ENCODE assay signal across 8 cellular contexts in genomic region chr13:46288570-46289259, GRCh38.
DNase-seq lines count a peak whose midpoint lies in the region; ATAC-seq and TF ChIP-seq lines count a peak whose summit lies in the region.

No MANE protein-coding gene starts in this region.

- ATAC-seq in GM19467 (IDR thresholded peaks at IDR 0.05; ENCODE audit: unreplicated experiment), result no peak

- H3K4me3 ChIP-seq in HFF-Myc (replicated peaks; ENCODE audit: low read depth, low read length), result no peak overlapping the region

- peak; percentile 76 for TF ChIP-seq CTCF in HFF-Myc (IDR thresholded peaks at IDR 0.05; ENCODE audit: low read depth, low read length, missing control alignments)

- DNase-seq in SIG-M5 treated with dmso at 0.1 percent for 504 hours (lab: John Stamatoyannopoulos, UW; ENCODE audit: unreplicated experiment) (peak; percentile 81), SIG-M5 (lab: John Stamatoyannopoulos, UW) (no peak), HFF-Myc (ENCODE audit: extremely low read depth, low read depth) (no peak), NCI-H345 (lab: John Stamatoyannopoulos, UW) (peak; percentile 21), astrocyte of the hippocampus (ENCODE audit: low read depth, low spot score) (peak; percentile 49), left kidney (ENCODE audit: low read depth, low spot score) (peak; percentile 55), HPDE6-E6E7 (ENCODE audit: extremely low spot score) (no peak)

Comparison
In these comparisons a context has a peak if more than half of its experiments do, and no peak if none do; other contexts are left out.
1. DNase-seq: peak in SIG-M5 treated with dmso at 0.1 percent for 504 hours (single experiment), NCI-H345 (single experiment), astrocyte of the hippocampus (single experiment) and left kidney (single experiment); none in SIG-M5 (single experiment), HFF-Myc (single experiment) and HPDE6-E6E7 (single experiment).